1 cellular context compared by ENCODE assay signal in the genomic region with DNA sequence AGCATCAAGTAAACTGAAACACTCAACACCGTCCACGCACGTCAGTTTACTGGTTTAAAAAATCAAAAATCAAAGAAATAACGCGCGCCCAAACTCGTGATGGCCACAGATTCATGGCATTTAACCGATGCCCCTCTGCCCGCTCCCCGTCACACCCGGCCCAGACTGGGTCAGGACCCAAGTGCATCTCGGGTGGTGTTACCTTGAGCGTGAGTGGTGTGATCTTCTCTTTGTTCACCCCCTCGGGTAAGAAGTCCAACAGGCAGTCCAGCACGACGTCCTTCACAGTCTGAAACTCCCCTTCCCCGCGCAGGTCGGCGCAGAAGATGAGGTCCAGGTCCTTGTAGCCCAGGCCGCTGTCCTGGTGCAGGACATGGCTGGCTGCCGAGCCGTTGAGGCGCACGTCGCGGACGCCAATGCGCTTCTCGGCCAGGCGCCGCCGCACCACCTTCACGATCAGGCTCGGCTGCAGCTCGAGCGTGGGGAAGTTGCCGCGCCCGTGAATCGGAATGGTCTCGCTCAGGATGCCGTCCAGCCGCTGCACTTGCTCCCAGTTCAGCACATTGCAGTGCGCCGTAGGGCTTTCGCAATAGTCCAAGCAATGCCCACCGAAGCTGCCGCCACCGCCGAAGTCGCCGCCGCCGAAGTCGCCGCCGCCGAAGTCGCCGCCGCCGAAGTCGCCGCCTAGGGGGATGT.
TF ChIP-seq lines count a peak whose summit lies in the region.

No MANE protein-coding gene starts in this region.

TF ChIP-seq in HepG2, 621 proteins besides CTCF, POLR2A, EP300 and RAD21 (continued from another document):
- TF ChIP-seq, protein P1, sequence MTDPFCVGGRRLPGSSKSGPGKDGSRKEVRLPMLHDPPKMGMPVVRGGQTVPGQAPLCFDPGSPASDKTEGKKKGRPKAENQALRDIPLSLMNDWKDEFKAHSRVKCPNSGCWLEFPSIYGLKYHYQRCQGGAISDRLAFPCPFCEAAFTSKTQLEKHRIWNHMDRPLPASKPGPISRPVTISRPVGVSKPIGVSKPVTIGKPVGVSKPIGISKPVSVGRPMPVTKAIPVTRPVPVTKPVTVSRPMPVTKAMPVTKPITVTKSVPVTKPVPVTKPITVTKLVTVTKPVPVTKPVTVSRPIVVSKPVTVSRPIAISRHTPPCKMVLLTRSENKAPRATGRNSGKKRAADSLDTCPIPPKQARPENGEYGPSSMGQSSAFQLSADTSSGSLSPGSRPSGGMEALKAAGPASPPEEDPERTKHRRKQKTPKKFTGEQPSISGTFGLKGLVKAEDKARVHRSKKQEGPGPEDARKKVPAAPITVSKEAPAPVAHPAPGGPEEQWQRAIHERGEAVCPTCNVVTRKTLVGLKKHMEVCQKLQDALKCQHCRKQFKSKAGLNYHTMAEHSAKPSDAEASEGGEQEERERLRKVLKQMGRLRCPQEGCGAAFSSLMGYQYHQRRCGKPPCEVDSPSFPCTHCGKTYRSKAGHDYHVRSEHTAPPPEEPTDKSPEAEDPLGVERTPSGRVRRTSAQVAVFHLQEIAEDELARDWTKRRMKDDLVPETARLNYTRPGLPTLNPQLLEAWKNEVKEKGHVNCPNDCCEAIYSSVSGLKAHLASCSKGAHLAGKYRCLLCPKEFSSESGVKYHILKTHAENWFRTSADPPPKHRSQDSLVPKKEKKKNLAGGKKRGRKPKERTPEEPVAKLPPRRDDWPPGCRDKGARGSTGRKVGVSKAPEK (CRISPR knock-in tag; IDR thresholded peaks at IDR 0.05; ENCODE audit: borderline replicate concordance) = peak; percentile 19; the same call in 1 of the 2 replicates
- TF ChIP-seq ZNF556 (CRISPR knock-in tag; IDR thresholded peaks at IDR 0.05; ENCODE audit: borderline replicate concordance) (no peak), REL (CRISPR knock-in tag; conservative IDR thresholded peaks at IDR 0.05) (0 out of 2 replicates have a peak, but pooled peaks have one; percentile 38), ZNF510 (CRISPR knock-in tag; IDR thresholded peaks at IDR 0.05; ENCODE audit: low read depth) (no peak)
